In the genomic region with DNA sequence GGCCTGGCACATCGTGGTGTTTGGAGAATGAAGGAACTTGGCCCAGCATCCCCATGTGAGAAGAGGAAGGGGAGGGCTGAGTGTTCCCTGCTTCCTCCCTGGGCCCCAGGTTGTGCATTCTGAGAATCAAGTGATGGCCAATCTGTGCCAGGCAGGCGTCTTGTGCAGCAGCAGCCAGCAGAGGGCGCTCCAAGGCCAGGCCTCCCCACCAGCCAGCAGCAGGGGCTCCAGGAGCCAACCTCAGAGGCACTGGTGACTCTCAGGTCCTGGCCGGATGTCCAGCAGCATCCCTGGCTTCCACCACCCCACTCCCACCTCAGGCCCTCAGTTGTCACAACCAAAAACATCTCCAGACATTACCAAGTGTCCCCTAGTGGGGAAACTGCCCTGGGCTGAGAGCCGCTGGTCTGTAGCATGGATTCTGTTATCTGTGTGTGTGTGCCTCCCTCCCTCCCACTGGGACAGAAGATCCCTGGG, we compare ENCODE assay signal across 8 cellular contexts.
DNase-seq lines count a peak whose midpoint lies in the region; ATAC-seq and TF ChIP-seq lines count a peak whose summit lies in the region.

No MANE protein-coding gene starts in this region.

- no peaks in the 10 kb centered on the region for H3K9me3 ChIP-seq in hepatocyte (ENCODE audit: low read depth)

- H4K20me1 ChIP-seq in hepatocyte (ENCODE audit: insufficient read depth, poor library complexity, severe bottlenecking), result no peaks in the 10 kb centered on the region

- H3K27me3 ChIP-seq in hepatocyte, result no peaks in the 10 kb centered on the region

- peak; percentile 80 for TF ChIP-seq CTCF in hepatocyte (IDR thresholded peaks at IDR 0.05; ENCODE audit: poor library complexity)
- no peak for TF ChIP-seq CTCF in omental fat pad (IDR thresholded peaks at IDR 0.05)

- no peak for ATAC-seq in omental fat pad (ENCODE audit: low FRiP score)
- no peak for ATAC-seq in HG02981 (IDR thresholded peaks at IDR 0.05; ENCODE audit: unreplicated experiment)

- DNase-seq in Daoy (ENCODE audit: low read depth) (peak; percentile 68), KG1 (lab: John Stamatoyannopoulos, UW) (peak; percentile 52), T-helper 1 cell (peak in 4 of 5 donors; percentile 50 to 62 (median 55)), anterior cingulate cortex (lab: John Stamatoyannopoulos, UW) (peak in 50 of 58 donors; percentile 12 to 85 (median 55)), hepatocyte (ENCODE audit: low spot score) (peak; percentile 76), omental fat pad (ENCODE audit: low spot score) (no peak)
- DNase-seq in stimulated activated CD4-positive, alpha-beta T cell treated with anti-CD3 and anti-CD28 coated beads, Interleukin-15, amount 100 ng/mL, for 24 hours, result peak; percentile 79

- no peak overlapping the region for H3K4me3 ChIP-seq in hepatocyte

- 36% methylated on average over 5 of the region's 5 CpGs for WGBS in hepatocyte (ENCODE audit: low lambda C conversion rate, missing lambda C conversion rate)

- H3K9me2 ChIP-seq in hepatocyte (replicated peaks; ENCODE audit: insufficient read depth), result no peaks in the 10 kb centered on the region

- H3K4me1 ChIP-seq in hepatocyte (ENCODE audit: insufficient read depth), result no peaks in the 10 kb centered on the region

- no peak overlapping the region for H2AFZ ChIP-seq in hepatocyte

- no peak overlapping the region for H3K27ac ChIP-seq in hepatocyte

- H3K79me2 ChIP-seq in hepatocyte, result no peaks in the 10 kb centered on the region

- no peaks in the 10 kb centered on the region for H3K36me3 ChIP-seq in hepatocyte (replicated peaks; ENCODE audit: insufficient read depth, low read depth)

- H3K4me2 ChIP-seq in hepatocyte, result no peak overlapping the region
